In genomic region chr1:35715568-35716002, GRCh38 we compare ENCODE assay signal across 8 cellular contexts. TPM values are rescaled to one million over a fixed set of nuclear protein-coding genes. Genes with fewer than 3 reads are reported as not detected.
DNase-seq lines count a peak whose midpoint lies in the region; ATAC-seq and TF ChIP-seq lines count a peak whose summit lies in the region.

No MANE protein-coding gene starts in this region.

- CTCF ChIA-PET in T-cell (lab: Charles Lee) = interaction anchor here (0.5 to 2.6 kb wide), 27 partner anchors 9 to 519 kb away, joined by 3 to 23 read pairs (median 5); partner anchors contain the start of gene CLSPN (in 1 of the 2)

- peaks cover 5% of the 10 kb centered on the region for H3K36me3 Mint-ChIP-seq in T-cell
- peaks cover 20% of the 10 kb centered on the region for H3K36me3 Mint-ChIP-seq in activated naive CD8-positive, alpha-beta T cell treated with anti-CD3 and anti-CD28 coated beads, Interleukin-2, amount 50 U/mL, for 24 hours (ENCODE audit: low read depth)

- TF ChIP-seq CTCF in gastrocnemius medialis (IDR thresholded peaks at IDR 0.05 in 4 of 5, conservative IDR thresholded peaks at IDR 0.05 in 1 of 5) = peak; percentile 33 to 74 (median 65)

- TF ChIP-seq POLR2A in gastrocnemius medialis (IDR thresholded peaks at IDR 0.05) = no peak

- POLR2A ChIA-PET in T-cell (lab: Charles Lee) = no interaction called here

- H3K27ac ChIP-seq in gastrocnemius medialis = no peak overlapping the region

- no peaks in the 10 kb centered on the region for H3K27me3 Mint-ChIP-seq in T-cell
- H3K27me3 Mint-ChIP-seq in activated naive CD8-positive, alpha-beta T cell treated with anti-CD3 and anti-CD28 coated beads, Interleukin-2, amount 50 U/mL, for 24 hours = no peaks in the 10 kb centered on the region

- ATAC-seq in GM19328 (IDR thresholded peaks at IDR 0.05; ENCODE audit: unreplicated experiment) (peak; percentile 56), T-cell (replicated peaks in 1 of 4) (peak; percentile 53 to 63 (median 56)), left cardiac atrium (peak; percentile 24 to 36), gastrocnemius medialis (peak in 1 of 2 donors; percentile 39), HG03571 (IDR thresholded peaks at IDR 0.05; ENCODE audit: unreplicated experiment) (no peak)
- peak; percentile 45 for ATAC-seq in activated naive CD8-positive, alpha-beta T cell treated with anti-CD3 and anti-CD28 coated beads, Interleukin-2, amount 50 U/mL, for 24 hours

- H3K27ac Mint-ChIP-seq in T-cell = no peak overlapping the region
- H3K27ac Mint-ChIP-seq in activated naive CD8-positive, alpha-beta T cell treated with anti-CD3 and anti-CD28 coated beads, Interleukin-2, amount 50 U/mL, for 24 hours = no peak overlapping the region

- in situ Hi-C loops in gastrocnemius medialis (cut with MboI; ENCODE audit: low sequenced_read_pairs in 4 of 4) = loop anchor here in 1 of 4 donors (5.0 kb wide), 1 partner anchor 73 kb away; the partner anchor contains the start of gene PSMB2

- H3K4me3 ChIP-seq in gastrocnemius medialis = no peak overlapping the region

- peaks cover 31 to 42% (median 32%) of the 10 kb centered on the region in 3 donors for H3K4me1 Mint-ChIP-seq in T-cell
- H3K4me1 Mint-ChIP-seq in activated naive CD8-positive, alpha-beta T cell treated with anti-CD3 and anti-CD28 coated beads, Interleukin-2, amount 50 U/mL, for 24 hours = peaks cover 29% of the 10 kb centered on the region

- peak overlapping the region in 1 of 3 donors; percentile 39 for H3K4me3 Mint-ChIP-seq in T-cell
- H3K4me3 Mint-ChIP-seq in activated naive CD8-positive, alpha-beta T cell treated with anti-CD3 and anti-CD28 coated beads, Interleukin-2, amount 50 U/mL, for 24 hours = peak overlapping the region; percentile 45

- H3K27me3 ChIP-seq in gastrocnemius medialis = no peaks in the 10 kb centered on the region

- DNase-seq in AML-193 (lab: John Stamatoyannopoulos, UW) = peak; percentile 58 to 74
- peak; percentile 88 for DNase-seq in NCI-H1105 (lab: John Stamatoyannopoulos, UW)
- peak; percentile 49 to 80 (median 70) for DNase-seq in T-cell
- DNase-seq in activated naive CD8-positive, alpha-beta T cell treated with anti-CD3 and anti-CD28 coated beads, Interleukin-2, amount 50 U/mL, for 24 hours = peak; percentile 86
- peak; percentile 74 for DNase-seq in left cardiac atrium
- DNase-seq in gastrocnemius medialis = peak in 1 of 2 donors; percentile 48

- no peaks in the 10 kb centered on the region for H3K36me3 ChIP-seq in gastrocnemius medialis

- intact Hi-C loops in left cardiac atrium (cut with DNase I) = no loop called here
- intact Hi-C loops in gastrocnemius medialis (cut with DNase I; ENCODE audit: low total_unique reads) = loop anchor here (5.0 kb wide), 1 partner anchor 158 kb away; the partner anchor contains the start of genes KIAA0319L and NCDN

- H3K9me3 ChIP-seq in gastrocnemius medialis = no peaks in the 10 kb centered on the region

- no peaks in the 10 kb centered on the region for H3K9me3 Mint-ChIP-seq in T-cell
- H3K9me3 Mint-ChIP-seq in activated naive CD8-positive, alpha-beta T cell treated with anti-CD3 and anti-CD28 coated beads, Interleukin-2, amount 50 U/mL, for 24 hours = no peaks in the 10 kb centered on the region

- H3K4me1 ChIP-seq in gastrocnemius medialis = peaks cover 21 to 22% of the 10 kb centered on the region in 2 donors

RNA-seq across cellular contexts. Expression of gene C1orf216, which starts 3.1 kb away (rescaled TPM):
- total RNA-seq in T-cell = 10 to 100 TPM in 1 of 5 donors, 1 to 10 TPM in 4; 4.1 to 10.7 (median 7.3) TPM
- 10 to 100 TPM; 12.9 to 15.0 TPM for total RNA-seq in left cardiac atrium
- total RNA-seq in gastrocnemius medialis = 10 to 100 TPM; 10.1 to 16.7 (median 11.3) TPM

RNA-seq across cellular contexts. Expression of gene CLSPN, which starts 54.2 kb away (rescaled TPM):
- 1 to 10 TPM in 3 of 5 donors, under 1 TPM in 2; 0.61 to 2.4 (median 1.4) TPM for total RNA-seq in T-cell
- 1 to 10 TPM; 1.5 to 1.9 TPM for total RNA-seq in left cardiac atrium
- under 1 TPM in 2 of 4 donors, not detected in 2; 0.27 to 0.46 TPM for total RNA-seq in gastrocnemius medialis
